Comparison of ENCODE assay signal across 1 cellular context in genomic region chr6:57313009-57313408, GRCh38.
TF ChIP-seq lines count a peak whose summit lies in the region.

No MANE protein-coding gene starts in this region.

TF ChIP-seq in A549, 52 proteins besides CTCF, POLR2A, EP300 and RAD21 (continued from another document):
- TF ChIP-seq REST (IDR thresholded peaks at IDR 0.05) = no peak
- TF ChIP-seq SMC3 (IDR thresholded peaks at IDR 0.05) = no peak
- TF ChIP-seq JUN (IDR thresholded peaks at IDR 0.05) = no peak
- no peak for TF ChIP-seq CHD4 (IDR thresholded peaks at IDR 0.05; ENCODE audit: borderline replicate concordance)
- no peak for TF ChIP-seq MAX (IDR thresholded peaks at IDR 0.05)
